17 cellular contexts compared by ENCODE assay signal in genomic region chr9:14989811-14990210, GRCh38.
DNase-seq lines count a peak whose midpoint lies in the region; ATAC-seq and TF ChIP-seq lines count a peak whose summit lies in the region.
"Had no signal": no experiment of that assay in that cellular context is flagged by ENCODE, and none has a peak within 500 bp of the region (broad histone marks: within the 10 kb centered on the region; RNA-seq: fewer than 3 reads in every experiment).

No MANE protein-coding gene starts in this region.

- H3K9ac ChIP-seq in GM23248 (no peak overlapping the region), SK-N-MC (ENCODE audit: insufficient read length) (peak overlapping the region; percentile 90)

- in situ Hi-C loops in GM23248 (cut with MboI) = no loop called here

- DNase-seq in AG10803 (ENCODE audit: low read depth) (peak; percentile 40), GM23248 (peak; percentile 80), SK-N-MC (ENCODE audit: low read depth, low spot score) (no peak), islet precursor cell (peak; percentile 63), lower lobe of right lung (no peak), hippocampal formation (lab: John Stamatoyannopoulos, UW) (no peak)
- no peak for DNase-seq in activated CD8-positive, alpha-beta memory T cell treated with anti-CD3 and anti-CD28 coated beads, Interleukin-2, amount 50 U/mL, for 4 hours
- DNase-seq: AML-193, DMS79, H9, KG1, NCI-H1417 treated with DMSO at 0.1 percent for 48 hours, NCI-H187 treated with DMSO at 0.1 percent for 48 hours, NCI-H345, NCI-H524 treated with DMSO at 0.1 percent for 48 hours had no signal

- H3K4me3 ChIP-seq in AG10803 (ENCODE audit: low read length) (no peak overlapping the region), GM23248 (peak overlapping the region; percentile 2; the same call in 1 of the 2 replicates), SK-N-MC (peak overlapping the region; percentile 89), lower lobe of right lung (no peak overlapping the region)
- H3K4me3 ChIP-seq: SJSA1 had no signal

- H3K9me3 ChIP-seq in GM23248 (ENCODE audit: low read depth) (no peaks in the 10 kb centered on the region), SK-N-MC (ENCODE audit: low read depth, low read length) (no peaks in the 10 kb centered on the region), lower lobe of right lung (no peaks in the 10 kb centered on the region)
- H3K9me3 ChIP-seq: SJSA1 had no signal

- TF ChIP-seq CTCF in AG10803 (conservative IDR thresholded peaks at IDR 0.05; ENCODE audit: low read length) (no peak), lower lobe of right lung (IDR thresholded peaks at IDR 0.05) (no peak)

- H3K27ac ChIP-seq in GM23248 (peak overlapping the region; percentile 9; the same call in 1 of the 2 replicates), SK-N-MC (peak overlapping the region; percentile 76), lower lobe of right lung (no peak overlapping the region)
- H3K27ac ChIP-seq: C4-2B, SJSA1 had no signal

- no peaks in the 10 kb centered on the region for H4K20me1 ChIP-seq in GM23248 (ENCODE audit: insufficient read depth)

- H3K79me2 ChIP-seq in GM23248 (ENCODE audit: insufficient read depth) = peaks cover 20% of the 10 kb centered on the region

- no peak for ATAC-seq in lower lobe of right lung

- no peaks in the 10 kb centered on the region for H3K9me2 ChIP-seq in GM23248 (ENCODE audit: insufficient read depth)

- H2AFZ ChIP-seq in GM23248 = peak overlapping the region; percentile 62

- H3K36me3 ChIP-seq in GM23248 (ENCODE audit: low read depth) (no peaks in the 10 kb centered on the region), SK-N-MC (ENCODE audit: insufficient read depth, low read length) (peaks cover 36% of the 10 kb centered on the region), lower lobe of right lung (no peaks in the 10 kb centered on the region)
- H3K36me3 ChIP-seq: SJSA1 had no signal

- 34 to 51% methylated on average over 5 of the region's 5 CpGs for WGBS in GM23248 (ENCODE audit: low coverage in 1 of 2, low lambda C conversion rate in 2 of 2, missing lambda C conversion rate in 2 of 2), 2 experiments

- intact Hi-C loops in lower lobe of right lung (cut with DNase I) = no loop called here

- H3K4me2 ChIP-seq in GM23248 (ENCODE audit: unreplicated experiment) = peak overlapping the region; percentile 54

- H3K4me1 ChIP-seq in GM23248 (ENCODE audit: insufficient read depth) = peaks cover 29% of the 10 kb centered on the region
- H3K4me1 ChIP-seq in lower lobe of right lung = peaks cover 6% of the 10 kb centered on the region

- peaks cover 19% of the 10 kb centered on the region; the same call in 1 of the 2 replicates for H3F3A ChIP-seq in GM23248 (ENCODE audit: insufficient read depth)

- H3K27me3 ChIP-seq in GM23248 (replicated peaks; ENCODE audit: insufficient read depth) (no peaks in the 10 kb centered on the region), lower lobe of right lung (ENCODE audit: low read depth) (no peaks in the 10 kb centered on the region)
- H3K27me3 ChIP-seq: SJSA1 had no signal

Comparison
In these comparisons a context has a peak if more than half of its experiments do, and no peak if none do; other contexts are left out.
1. DNase-seq: peak in AG10803 (single experiment), GM23248 (single experiment) and islet precursor cell (single experiment); none in SK-N-MC (single experiment), activated CD8-positive, alpha-beta memory T cell treated with anti-CD3 and anti-CD28 coated beads, Interleukin-2, amount 50 U/mL, for 4 hours (single experiment), lower lobe of right lung (single experiment) and hippocampal formation (0 of 2).
2. H3K4me3 ChIP-seq: peak in GM23248 (single experiment) and SK-N-MC (single experiment); none in AG10803 (single experiment) and lower lobe of right lung (single experiment).